ENCODE assay signal across 8 cellular contexts in genomic region chr1:228166170-228166936, GRCh38. TPM values are rescaled to one million over a fixed set of nuclear protein-coding genes. Genes with fewer than 3 reads are reported as not detected.
DNase-seq lines count a peak whose midpoint lies in the region; ATAC-seq and TF ChIP-seq lines count a peak whose summit lies in the region.

No MANE protein-coding gene starts in this region.

- H3K4me3 Mint-ChIP-seq in activated B cell treated with CpG ODN at 0.5 μM for 24 hours: peak overlapping the region; percentile 81

- no peaks in the 10 kb centered on the region for H3K9me3 Mint-ChIP-seq in activated B cell treated with CpG ODN at 0.5 μM for 24 hours

- H3K4me1 Mint-ChIP-seq in activated B cell treated with CpG ODN at 0.5 μM for 24 hours: peaks cover 29% of the 10 kb centered on the region

- peaks cover 7% of the 10 kb centered on the region for H3K36me3 Mint-ChIP-seq in activated B cell treated with CpG ODN at 0.5 μM for 24 hours (ENCODE audit: low read depth)

- CTCF ChIA-PET in activated B cell treated with CpG ODN at 0.5 μM for 24 hours (lab: Charles Lee): interaction anchor here (1.1 to 2.7 kb wide), 7 partner anchors 26 to 348 kb away, joined by 3 to 27 read pairs (median 4); partner anchors contain the start of gene GUK1

- peak overlapping the region; percentile 83 for H3K27ac Mint-ChIP-seq in activated B cell treated with CpG ODN at 0.5 μM for 24 hours

- TF ChIP-seq POLR2A in lower leg skin (IDR thresholded peaks at IDR 0.05): no peak

- intact Hi-C loops in activated B cell treated with CpG ODN at 0.5 μM for 24 hours (cut with micrococcal nuclease) (loop anchor here (1.0 to 5.0 kb wide), 10 partner anchors 8 to 1759 kb away; partner anchors contain the start of genes ARF1, COQ8A, JMJD4 and PARP1), lower leg skin (cut with DNase I; ENCODE audit: low total_unique reads) (no loop called here)

- POLR2A ChIA-PET in activated B cell treated with CpG ODN at 0.5 μM for 24 hours (lab: Charles Lee): interaction anchor here (0.7 to 6.0 kb wide), 17 partner anchors 8 to 431 kb away, joined by 3 to 134 read pairs (median 11); partner anchors contain the start of genes ARF1, GUK1, JMJD4 and MRPL55

- ATAC-seq in HG02763 (IDR thresholded peaks at IDR 0.05; ENCODE audit: unreplicated experiment): peak; percentile 7
- peak; percentile 0 for ATAC-seq in activated B cell treated with CpG ODN at 0.5 μM for 24 hours (ENCODE audit: low read depth)

- H3K4me3 ChIP-seq in lower leg skin (ENCODE audit: low read depth, poor library complexity, severe bottlenecking): peak overlapping the region; percentile 33

- H3K27me3 Mint-ChIP-seq in activated B cell treated with CpG ODN at 0.5 μM for 24 hours: no peaks in the 10 kb centered on the region

- 10 to 17% methylated on average over 22 to 25 of the region's 26 CpGs for WGBS in lower leg skin, 2 donors

- peak overlapping the region; percentile 96 for H3K27ac ChIP-seq in 22Rv1

- DNase-seq in NCI-H1092 treated with DMSO at 0.1 percent for 48 hours (lab: John Stamatoyannopoulos, UW) (peak; percentile 72), activated B cell treated with CpG ODN at 0.5 μM for 24 hours (no peak), dermis microvascular lymphatic vessel endothelial cell (ENCODE audit: low read depth in 2 of 2) (peak; percentile 64 to 88), lower leg skin (ENCODE audit: low spot score in 2 of 2) (peak; percentile 80 to 95)
- DNase-seq in stimulated activated CD4-positive, alpha-beta T cell treated with anti-CD3 and anti-CD28 coated beads, TNF-alpha, amount 100 ng/mL, for 24 hours (ENCODE audit: low read depth in 3 of 3): peak in 2 of 3 experiments; percentile 31 to 32

- TF ChIP-seq CTCF in 22Rv1 (IDR thresholded peaks at IDR 0.05) (no peak), GM12873 (IDR thresholded peaks at IDR 0.05; ENCODE audit: insufficient read depth, low read depth, low read length, missing control alignments) (peak; percentile 63), activated B cell treated with CpG ODN at 0.5 μM for 24 hours (IDR thresholded peaks at IDR 0.05) (no peak), lower leg skin (IDR thresholded peaks at IDR 0.05) (no peak)

RNA-seq across cellular contexts. Expression of gene IBA57, which starts 0.7 kb away (rescaled TPM):
- total RNA-seq in activated B cell treated with CpG ODN at 0.5 μM for 24 hours: 10.8 and 14.5 TPM in 2 replicates
- total RNA-seq in dermis microvascular lymphatic vessel endothelial cell: 6.0 and 7.3 TPM in 2 replicates
- total RNA-seq in lower leg skin: 10 to 100 TPM in 3 of 4 donors, 1 to 10 TPM in 1; 9.4 to 16.0 (median 12.6) TPM

RNA-seq across cellular contexts. Expression of gene GJC2, which starts 16.6 kb away (rescaled TPM):
- total RNA-seq in activated B cell treated with CpG ODN at 0.5 μM for 24 hours (0.24 and 0.35 TPM in 2 replicates), dermis microvascular lymphatic vessel endothelial cell (8.0 and 17.1 TPM in 2 replicates), lower leg skin (1 to 10 TPM; 1.3 to 3.3 (median 2.6) TPM)

RNA-seq across cellular contexts. Expression of gene GUK1, which starts 26.3 kb away (rescaled TPM):
- total RNA-seq in activated B cell treated with CpG ODN at 0.5 μM for 24 hours (104 and 119 TPM in 2 replicates), dermis microvascular lymphatic vessel endothelial cell (718 and 833 TPM in 2 replicates), lower leg skin (100 to 1,000 TPM; 359 to 470 (median 422) TPM)

RNA-seq across cellular contexts. Expression of gene OBSCN, which starts 41.5 kb away (rescaled TPM):
- total RNA-seq in activated B cell treated with CpG ODN at 0.5 μM for 24 hours (16.1 and 19.8 TPM in 2 replicates), dermis microvascular lymphatic vessel endothelial cell (2.3 and 5.8 TPM in 2 replicates), lower leg skin (10 to 100 TPM in 3 of 4 donors, 1 to 10 TPM in 1; 7.4 to 39.2 (median 18.5) TPM)

RNA-seq across cellular contexts. Expression of gene MRPL55, which starts 57.3 kb away (rescaled TPM):
- total RNA-seq in activated B cell treated with CpG ODN at 0.5 μM for 24 hours (34.0 and 34.3 TPM in 2 replicates), dermis microvascular lymphatic vessel endothelial cell (35.8 and 47.0 TPM in 2 replicates), lower leg skin (100 to 1,000 TPM in 1 of 4 donors, 10 to 100 TPM in 3; 59.1 to 100 (median 82.2) TPM)
